1 cellular context compared by ENCODE assay signal in the genomic region with DNA sequence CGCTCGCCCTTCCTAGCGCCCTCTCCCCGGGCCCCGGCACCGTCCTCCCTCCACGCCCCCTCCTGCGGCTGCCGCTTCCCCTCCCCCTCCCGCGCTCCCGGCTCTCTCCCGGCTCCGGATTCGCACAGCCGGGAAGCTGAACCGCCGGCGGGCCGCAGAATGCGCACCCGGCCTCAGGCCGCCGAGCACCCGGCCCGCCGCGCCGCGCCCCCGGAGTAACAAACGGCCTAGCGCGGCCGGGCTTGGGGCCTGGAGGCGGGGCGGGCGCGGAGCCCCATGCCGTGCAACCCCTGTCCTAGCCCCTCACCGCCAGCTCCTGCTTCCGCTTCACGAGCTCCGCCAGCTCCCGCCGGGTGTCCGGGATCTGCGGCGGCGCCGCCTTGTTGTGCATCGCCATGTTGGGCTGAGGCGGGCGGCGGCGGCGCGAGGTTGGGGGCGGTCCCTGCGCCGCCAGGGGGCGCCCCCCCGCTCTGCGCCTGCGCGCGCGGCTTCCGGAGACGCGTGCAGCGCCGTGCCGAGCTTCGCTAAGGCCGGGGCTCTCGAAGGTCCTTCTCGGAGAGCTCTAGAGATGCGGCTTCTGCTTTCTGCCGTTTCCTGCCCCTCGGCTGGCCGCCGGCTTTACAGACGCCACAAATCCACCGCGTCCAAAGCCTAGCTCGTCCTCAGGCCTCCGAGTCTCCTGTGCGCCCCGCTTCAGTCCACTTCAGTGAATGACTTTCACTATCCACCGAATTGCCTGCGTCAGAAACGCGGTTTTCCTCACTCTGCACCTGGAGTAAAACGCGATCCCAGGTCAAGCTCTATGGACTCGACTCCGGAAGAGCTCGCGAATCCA.
TF ChIP-seq lines count a peak whose summit lies in the region.

A gene (minus strand): TSS at position 417 of the 835 bp plus-strand sequence. CDS start 20 bp downstream, at position 397.

TF ChIP-seq in HepG2, 621 proteins besides CTCF, POLR2A, EP300 and RAD21 (continued from another document and continues in another):
- TF ChIP-seq, protein P1, sequence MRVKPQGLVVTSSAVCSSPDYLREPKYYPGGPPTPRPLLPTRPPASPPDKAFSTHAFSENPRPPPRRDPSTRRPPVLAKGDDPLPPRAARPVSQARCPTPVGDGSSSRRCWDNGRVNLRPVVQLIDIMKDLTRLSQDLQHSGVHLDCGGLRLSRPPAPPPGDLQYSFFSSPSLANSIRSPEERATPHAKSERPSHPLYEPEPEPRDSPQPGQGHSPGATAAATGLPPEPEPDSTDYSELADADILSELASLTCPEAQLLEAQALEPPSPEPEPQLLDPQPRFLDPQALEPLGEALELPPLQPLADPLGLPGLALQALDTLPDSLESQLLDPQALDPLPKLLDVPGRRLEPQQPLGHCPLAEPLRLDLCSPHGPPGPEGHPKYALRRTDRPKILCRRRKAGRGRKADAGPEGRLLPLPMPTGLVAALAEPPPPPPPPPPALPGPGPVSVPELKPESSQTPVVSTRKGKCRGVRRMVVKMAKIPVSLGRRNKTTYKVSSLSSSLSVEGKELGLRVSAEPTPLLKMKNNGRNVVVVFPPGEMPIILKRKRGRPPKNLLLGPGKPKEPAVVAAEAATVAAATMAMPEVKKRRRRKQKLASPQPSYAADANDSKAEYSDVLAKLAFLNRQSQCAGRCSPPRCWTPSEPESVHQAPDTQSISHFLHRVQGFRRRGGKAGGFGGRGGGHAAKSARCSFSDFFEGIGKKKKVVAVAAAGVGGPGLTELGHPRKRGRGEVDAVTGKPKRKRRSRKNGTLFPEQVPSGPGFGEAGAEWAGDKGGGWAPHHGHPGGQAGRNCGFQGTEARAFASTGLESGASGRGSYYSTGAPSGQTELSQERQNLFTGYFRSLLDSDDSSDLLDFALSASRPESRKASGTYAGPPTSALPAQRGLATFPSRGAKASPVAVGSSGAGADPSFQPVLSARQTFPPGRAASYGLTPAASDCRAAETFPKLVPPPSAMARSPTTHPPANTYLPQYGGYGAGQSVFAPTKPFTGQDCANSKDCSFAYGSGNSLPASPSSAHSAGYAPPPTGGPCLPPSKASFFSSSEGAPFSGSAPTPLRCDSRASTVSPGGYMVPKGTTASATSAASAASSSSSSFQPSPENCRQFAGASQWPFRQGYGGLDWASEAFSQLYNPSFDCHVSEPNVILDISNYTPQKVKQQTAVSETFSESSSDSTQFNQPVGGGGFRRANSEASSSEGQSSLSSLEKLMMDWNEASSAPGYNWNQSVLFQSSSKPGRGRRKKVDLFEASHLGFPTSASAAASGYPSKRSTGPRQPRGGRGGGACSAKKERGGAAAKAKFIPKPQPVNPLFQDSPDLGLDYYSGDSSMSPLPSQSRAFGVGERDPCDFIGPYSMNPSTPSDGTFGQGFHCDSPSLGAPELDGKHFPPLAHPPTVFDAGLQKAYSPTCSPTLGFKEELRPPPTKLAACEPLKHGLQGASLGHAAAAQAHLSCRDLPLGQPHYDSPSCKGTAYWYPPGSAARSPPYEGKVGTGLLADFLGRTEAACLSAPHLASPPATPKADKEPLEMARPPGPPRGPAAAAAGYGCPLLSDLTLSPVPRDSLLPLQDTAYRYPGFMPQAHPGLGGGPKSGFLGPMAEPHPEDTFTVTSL (CRISPR knock-in tag; IDR thresholded peaks at IDR 0.05; ENCODE audit: borderline replicate concordance), result peak; percentile 69; the same call in 1 of the 2 replicates
- TF ChIP-seq, protein P2, sequence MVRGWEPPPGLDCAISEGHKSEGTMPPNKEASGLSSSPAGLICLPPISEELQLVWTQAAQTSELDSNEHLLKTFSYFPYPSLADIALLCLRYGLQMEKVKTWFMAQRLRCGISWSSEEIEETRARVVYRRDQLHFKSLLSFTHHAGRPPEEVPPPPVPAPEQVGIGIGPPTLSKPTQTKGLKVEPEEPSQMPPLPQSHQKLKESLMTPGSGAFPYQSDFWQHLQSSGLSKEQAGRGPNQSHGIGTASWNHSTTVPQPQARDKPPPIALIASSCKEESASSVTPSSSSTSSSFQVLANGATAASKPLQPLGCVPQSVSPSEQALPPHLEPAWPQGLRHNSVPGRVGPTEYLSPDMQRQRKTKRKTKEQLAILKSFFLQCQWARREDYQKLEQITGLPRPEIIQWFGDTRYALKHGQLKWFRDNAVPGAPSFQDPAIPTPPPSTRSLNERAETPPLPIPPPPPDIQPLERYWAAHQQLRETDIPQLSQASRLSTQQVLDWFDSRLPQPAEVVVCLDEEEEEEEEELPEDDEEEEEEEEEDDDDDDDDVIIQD (CRISPR knock-in tag; IDR thresholded peaks at IDR 0.05; ENCODE audit: low read depth), result peak; percentile 46
- TF ChIP-seq CENPT (CRISPR knock-in tag; IDR thresholded peaks at IDR 0.05; ENCODE audit: low read depth) (peak; percentile 74; the same call in 1 of the 2 replicates), ZNF839 (CRISPR knock-in tag; IDR thresholded peaks at IDR 0.05; ENCODE audit: borderline replicate concordance) (no peak), ZKSCAN1 (IDR thresholded peaks at IDR 0.05; ENCODE audit: low read length) (no peak), CHCHD3 (CRISPR knock-in tag; IDR thresholded peaks at IDR 0.05) (peak; percentile 41; the same call in 1 of the 2 replicates), SMARCE1 (IDR thresholded peaks at IDR 0.05; ENCODE audit: borderline replicate concordance) (no peak), SIN3B (IDR thresholded peaks at IDR 0.05; ENCODE audit: low read length) (no peak; the same call in 1 of the 2 replicates), ZNF101 (CRISPR knock-in tag; IDR thresholded peaks at IDR 0.05; ENCODE audit: borderline replicate concordance, low read depth) (no peak), NFYB (CRISPR knock-in tag; IDR thresholded peaks at IDR 0.05) (no peak), TRIM24 (CRISPR knock-in tag; IDR thresholded peaks at IDR 0.05) (no peak), SOX6 (IDR thresholded peaks at IDR 0.05) (no peak), SOX6 (CRISPR knock-in tag; IDR thresholded peaks at IDR 0.05) (0 out of 2 replicates have a peak, but pooled peaks have one; percentile 55), AHR (CRISPR knock-in tag; IDR thresholded peaks at IDR 0.05) (0 out of 2 replicates have a peak, but pooled peaks have one; percentile 70)
- TF ChIP-seq, protein P3, sequence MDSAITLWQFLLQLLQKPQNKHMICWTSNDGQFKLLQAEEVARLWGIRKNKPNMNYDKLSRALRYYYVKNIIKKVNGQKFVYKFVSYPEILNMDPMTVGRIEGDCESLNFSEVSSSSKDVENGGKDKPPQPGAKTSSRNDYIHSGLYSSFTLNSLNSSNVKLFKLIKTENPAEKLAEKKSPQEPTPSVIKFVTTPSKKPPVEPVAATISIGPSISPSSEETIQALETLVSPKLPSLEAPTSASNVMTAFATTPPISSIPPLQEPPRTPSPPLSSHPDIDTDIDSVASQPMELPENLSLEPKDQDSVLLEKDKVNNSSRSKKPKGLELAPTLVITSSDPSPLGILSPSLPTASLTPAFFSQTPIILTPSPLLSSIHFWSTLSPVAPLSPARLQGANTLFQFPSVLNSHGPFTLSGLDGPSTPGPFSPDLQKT (CRISPR knock-in tag; IDR thresholded peaks at IDR 0.05; ENCODE audit: borderline replicate concordance), result no peak
- TF ChIP-seq, protein P4, sequence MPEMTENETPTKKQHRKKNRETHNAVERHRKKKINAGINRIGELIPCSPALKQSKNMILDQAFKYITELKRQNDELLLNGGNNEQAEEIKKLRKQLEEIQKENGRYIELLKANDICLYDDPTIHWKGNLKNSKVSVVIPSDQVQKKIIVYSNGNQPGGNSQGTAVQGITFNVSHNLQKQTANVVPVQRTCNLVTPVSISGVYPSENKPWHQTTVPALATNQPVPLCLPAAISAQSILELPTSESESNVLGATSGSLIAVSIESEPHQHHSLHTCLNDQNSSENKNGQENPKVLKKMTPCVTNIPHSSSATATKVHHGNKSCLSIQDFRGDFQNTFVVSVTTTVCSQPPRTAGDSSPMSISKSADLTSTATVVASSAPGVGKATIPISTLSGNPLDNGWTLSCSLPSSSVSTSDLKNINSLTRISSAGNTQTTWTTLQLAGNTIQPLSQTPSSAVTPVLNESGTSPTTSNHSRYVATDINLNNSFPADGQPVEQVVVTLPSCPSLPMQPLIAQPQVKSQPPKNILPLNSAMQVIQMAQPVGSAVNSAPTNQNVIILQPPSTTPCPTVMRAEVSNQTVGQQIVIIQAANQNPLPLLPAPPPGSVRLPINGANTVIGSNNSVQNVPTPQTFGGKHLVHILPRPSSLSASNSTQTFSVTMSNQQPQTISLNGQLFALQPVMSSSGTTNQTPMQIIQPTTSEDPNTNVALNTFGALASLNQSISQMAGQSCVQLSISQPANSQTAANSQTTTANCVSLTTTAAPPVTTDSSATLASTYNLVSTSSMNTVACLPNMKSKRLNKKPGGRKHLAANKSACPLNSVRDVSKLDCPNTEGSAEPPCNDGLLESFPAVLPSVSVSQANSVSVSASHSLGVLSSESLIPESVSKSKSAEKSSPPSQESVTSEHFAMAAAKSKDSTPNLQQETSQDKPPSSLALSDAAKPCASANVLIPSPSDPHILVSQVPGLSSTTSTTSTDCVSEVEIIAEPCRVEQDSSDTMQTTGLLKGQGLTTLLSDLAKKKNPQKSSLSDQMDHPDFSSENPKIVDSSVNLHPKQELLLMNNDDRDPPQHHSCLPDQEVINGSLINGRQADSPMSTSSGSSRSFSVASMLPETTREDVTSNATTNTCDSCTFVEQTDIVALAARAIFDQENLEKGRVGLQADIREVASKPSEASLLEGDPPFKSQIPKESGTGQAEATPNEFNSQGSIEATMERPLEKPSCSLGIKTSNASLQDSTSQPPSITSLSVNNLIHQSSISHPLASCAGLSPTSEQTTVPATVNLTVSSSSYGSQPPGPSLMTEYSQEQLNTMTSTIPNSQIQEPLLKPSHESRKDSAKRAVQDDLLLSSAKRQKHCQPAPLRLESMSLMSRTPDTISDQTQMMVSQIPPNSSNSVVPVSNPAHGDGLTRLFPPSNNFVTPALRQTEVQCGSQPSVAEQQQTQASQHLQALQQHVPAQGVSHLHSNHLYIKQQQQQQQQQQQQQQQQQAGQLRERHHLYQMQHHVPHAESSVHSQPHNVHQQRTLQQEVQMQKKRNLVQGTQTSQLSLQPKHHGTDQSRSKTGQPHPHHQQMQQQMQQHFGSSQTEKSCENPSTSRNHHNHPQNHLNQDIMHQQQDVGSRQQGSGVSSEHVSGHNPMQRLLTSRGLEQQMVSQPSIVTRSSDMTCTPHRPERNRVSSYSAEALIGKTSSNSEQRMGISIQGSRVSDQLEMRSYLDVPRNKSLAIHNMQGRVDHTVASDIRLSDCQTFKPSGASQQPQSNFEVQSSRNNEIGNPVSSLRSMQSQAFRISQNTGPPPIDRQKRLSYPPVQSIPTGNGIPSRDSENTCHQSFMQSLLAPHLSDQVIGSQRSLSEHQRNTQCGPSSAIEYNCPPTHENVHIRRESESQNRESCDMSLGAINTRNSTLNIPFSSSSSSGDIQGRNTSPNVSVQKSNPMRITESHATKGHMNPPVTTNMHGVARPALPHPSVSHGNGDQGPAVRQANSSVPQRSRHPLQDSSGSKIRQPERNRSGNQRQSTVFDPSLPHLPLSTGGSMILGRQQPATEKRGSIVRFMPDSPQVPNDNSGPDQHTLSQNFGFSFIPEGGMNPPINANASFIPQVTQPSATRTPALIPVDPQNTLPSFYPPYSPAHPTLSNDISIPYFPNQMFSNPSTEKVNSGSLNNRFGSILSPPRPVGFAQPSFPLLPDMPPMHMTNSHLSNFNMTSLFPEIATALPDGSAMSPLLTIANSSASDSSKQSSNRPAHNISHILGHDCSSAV (CRISPR knock-in tag; IDR thresholded peaks at IDR 0.05; ENCODE audit: borderline replicate concordance), result 0 out of 2 replicates have a peak, but pooled peaks have one; percentile 86
- TF ChIP-seq, protein P5, sequence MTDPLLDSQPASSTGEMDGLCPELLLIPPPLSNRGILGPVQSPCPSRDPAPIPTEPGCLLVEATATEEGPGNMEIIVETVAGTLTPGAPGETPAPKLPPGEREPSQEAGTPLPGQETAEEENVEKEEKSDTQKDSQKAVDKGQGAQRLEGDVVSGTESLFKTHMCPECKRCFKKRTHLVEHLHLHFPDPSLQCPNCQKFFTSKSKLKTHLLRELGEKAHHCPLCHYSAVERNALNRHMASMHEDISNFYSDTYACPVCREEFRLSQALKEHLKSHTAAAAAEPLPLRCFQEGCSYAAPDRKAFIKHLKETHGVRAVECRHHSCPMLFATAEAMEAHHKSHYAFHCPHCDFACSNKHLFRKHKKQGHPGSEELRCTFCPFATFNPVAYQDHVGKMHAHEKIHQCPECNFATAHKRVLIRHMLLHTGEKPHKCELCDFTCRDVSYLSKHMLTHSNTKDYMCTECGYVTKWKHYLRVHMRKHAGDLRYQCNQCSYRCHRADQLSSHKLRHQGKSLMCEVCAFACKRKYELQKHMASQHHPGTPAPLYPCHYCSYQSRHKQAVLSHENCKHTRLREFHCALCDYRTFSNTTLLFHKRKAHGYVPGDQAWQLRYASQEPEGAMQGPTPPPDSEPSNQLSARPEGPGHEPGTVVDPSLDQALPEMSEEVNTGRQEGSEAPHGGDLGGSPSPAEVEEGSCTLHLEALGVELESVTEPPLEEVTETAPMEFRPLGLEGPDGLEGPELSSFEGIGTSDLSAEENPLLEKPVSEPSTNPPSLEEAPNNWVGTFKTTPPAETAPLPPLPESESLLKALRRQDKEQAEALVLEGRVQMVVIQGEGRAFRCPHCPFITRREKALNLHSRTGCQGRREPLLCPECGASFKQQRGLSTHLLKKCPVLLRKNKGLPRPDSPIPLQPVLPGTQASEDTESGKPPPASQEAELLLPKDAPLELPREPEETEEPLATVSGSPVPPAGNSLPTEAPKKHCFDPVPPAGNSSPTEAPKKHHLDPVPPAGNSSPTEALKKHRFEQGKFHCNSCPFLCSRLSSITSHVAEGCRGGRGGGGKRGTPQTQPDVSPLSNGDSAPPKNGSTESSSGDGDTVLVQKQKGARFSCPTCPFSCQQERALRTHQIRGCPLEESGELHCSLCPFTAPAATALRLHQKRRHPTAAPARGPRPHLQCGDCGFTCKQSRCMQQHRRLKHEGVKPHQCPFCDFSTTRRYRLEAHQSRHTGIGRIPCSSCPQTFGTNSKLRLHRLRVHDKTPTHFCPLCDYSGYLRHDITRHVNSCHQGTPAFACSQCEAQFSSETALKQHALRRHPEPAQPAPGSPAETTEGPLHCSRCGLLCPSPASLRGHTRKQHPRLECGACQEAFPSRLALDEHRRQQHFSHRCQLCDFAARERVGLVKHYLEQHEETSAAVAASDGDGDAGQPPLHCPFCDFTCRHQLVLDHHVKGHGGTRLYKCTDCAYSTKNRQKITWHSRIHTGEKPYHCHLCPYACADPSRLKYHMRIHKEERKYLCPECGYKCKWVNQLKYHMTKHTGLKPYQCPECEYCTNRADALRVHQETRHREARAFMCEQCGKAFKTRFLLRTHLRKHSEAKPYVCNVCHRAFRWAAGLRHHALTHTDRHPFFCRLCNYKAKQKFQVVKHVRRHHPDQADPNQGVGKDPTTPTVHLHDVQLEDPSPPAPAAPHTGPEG (CRISPR knock-in tag; IDR thresholded peaks at IDR 0.05), result peak; percentile 93
- TF ChIP-seq, protein P6, sequence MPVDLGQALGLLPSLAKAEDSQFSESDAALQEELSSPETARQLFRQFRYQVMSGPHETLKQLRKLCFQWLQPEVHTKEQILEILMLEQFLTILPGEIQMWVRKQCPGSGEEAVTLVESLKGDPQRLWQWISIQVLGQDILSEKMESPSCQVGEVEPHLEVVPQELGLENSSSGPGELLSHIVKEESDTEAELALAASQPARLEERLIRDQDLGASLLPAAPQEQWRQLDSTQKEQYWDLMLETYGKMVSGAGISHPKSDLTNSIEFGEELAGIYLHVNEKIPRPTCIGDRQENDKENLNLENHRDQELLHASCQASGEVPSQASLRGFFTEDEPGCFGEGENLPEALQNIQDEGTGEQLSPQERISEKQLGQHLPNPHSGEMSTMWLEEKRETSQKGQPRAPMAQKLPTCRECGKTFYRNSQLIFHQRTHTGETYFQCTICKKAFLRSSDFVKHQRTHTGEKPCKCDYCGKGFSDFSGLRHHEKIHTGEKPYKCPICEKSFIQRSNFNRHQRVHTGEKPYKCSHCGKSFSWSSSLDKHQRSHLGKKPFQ (CRISPR knock-in tag; IDR thresholded peaks at IDR 0.05; ENCODE audit: insufficient replicate concordance), result peak; percentile 25
- TF ChIP-seq, protein P7, sequence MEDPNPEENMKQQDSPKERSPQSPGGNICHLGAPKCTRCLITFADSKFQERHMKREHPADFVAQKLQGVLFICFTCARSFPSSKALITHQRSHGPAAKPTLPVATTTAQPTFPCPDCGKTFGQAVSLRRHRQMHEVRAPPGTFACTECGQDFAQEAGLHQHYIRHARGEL (CRISPR knock-in tag; IDR thresholded peaks at IDR 0.05), result no peak
